In the genomic region with DNA sequence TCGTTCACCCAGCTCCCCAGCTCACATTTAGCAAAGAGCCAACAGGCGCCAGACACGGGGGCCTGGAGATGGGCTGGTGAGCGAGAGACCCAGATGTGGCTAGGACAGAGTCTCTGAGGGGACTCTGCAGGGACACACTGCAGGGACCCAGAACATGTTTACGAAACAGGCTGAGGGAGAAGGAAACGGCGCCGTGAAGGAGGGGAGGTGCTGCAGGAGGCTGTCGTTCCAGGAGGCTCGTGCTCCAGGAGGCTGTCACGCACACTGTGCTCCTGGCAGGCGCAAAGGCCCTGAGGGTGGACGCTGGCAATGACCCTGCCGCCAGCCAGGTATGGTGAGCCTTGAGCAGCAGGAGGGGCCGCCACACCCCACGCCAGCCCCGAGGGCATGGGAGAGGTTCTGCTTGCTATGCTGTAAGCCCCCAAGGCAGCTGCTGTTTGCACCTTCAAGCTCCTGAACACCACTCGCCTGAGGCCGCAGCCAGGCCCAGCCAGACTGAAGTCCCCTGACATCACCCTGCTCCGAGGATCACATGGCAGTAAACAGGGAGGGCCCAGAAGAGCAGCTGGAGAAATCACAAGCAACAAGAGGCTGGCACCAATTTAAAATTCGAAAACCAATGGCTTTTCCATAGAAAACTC, we compare ENCODE assay signal across 10 cellular contexts. TPM values are rescaled to one million over a fixed set of nuclear protein-coding genes. Genes with fewer than 3 reads are reported as not detected.
DNase-seq lines count a peak whose midpoint lies in the region; ATAC-seq and TF ChIP-seq lines count a peak whose summit lies in the region.
"Had no signal": no experiment of that assay in that cellular context is flagged by ENCODE, and none has a peak within 500 bp of the region (broad histone marks: within the 10 kb centered on the region; RNA-seq: fewer than 3 reads in every experiment).

No MANE protein-coding gene starts in this region.

- ATAC-seq in body of pancreas (no peak), HG03571 (IDR thresholded peaks at IDR 0.05; ENCODE audit: unreplicated experiment) (no peak)
- ATAC-seq: HCT116 had no signal

- H3K4me3 ChIP-seq in body of pancreas (no peak overlapping the region), tibial artery (no peak overlapping the region)

- H3K36me3 ChIP-seq in body of pancreas (replicated peaks in 1 of 2; ENCODE audit: insufficient read depth in 1 of 2, low read depth in 2 of 2) (no peaks in the 10 kb centered on the region), tibial artery (no peaks in the 10 kb centered on the region)

- in situ Hi-C loops in GM13976 (cut with MboI; ENCODE audit: low sequenced_read_pairs, unreplicated experiment) = no loop called here

- H3K4me1 ChIP-seq in body of pancreas (no peaks in the 10 kb centered on the region), tibial artery (peaks cover 0 to 8% (median 6%) of the 10 kb centered on the region in 4 donors)

- H3K27ac ChIP-seq in body of pancreas (no peak overlapping the region), tibial artery (no peak overlapping the region)

- DNase-seq in activated gamma-delta T cell treated with Interleukin-2 at 50 U/mL for 16 hours (peak; percentile 3), activated gamma-delta T cell (lab: John Stamatoyannopoulos, UW) (no peak), body of pancreas (peak; percentile 1 to 7 (median 6)), mesenteric fat pad (ENCODE audit: low spot score) (peak; percentile 80), tibial artery (peak; percentile 16 to 59), GM13976 (ENCODE audit: low spot score) (no peak)
- DNase-seq in stimulated activated CD8-positive, alpha-beta memory T cell treated with anti-CD3 and anti-CD28 coated beads, Interleukin-4, amount 100 ng/mL, for 48 hours = no peak

- intact Hi-C loops in body of pancreas (cut with DNase I) = no loop called here
- intact Hi-C loops in tibial artery (cut with DNase I; ENCODE audit: low total_unique reads) = no loop called here

- TF ChIP-seq CTCF in body of pancreas (IDR thresholded peaks at IDR 0.05) (no peak), tibial artery (IDR thresholded peaks at IDR 0.05) (no peak), GM13976 (IDR thresholded peaks at IDR 0.05; ENCODE audit: borderline replicate concordance, control extremely low read depth, extremely low read depth, insufficient read depth, missing control alignments) (no peak)

- no peak for TF ChIP-seq POLR2A in body of pancreas (IDR thresholded peaks at IDR 0.05)

- WGBS in body of pancreas, 2 donors = 72 to 88% methylated on average over 16 to 21 of the region's 21 CpGs

- no peaks in the 10 kb centered on the region for H3K9me3 ChIP-seq in body of pancreas
- H3K9me3 ChIP-seq in tibial artery = no peaks in the 10 kb centered on the region

- H3K27me3 ChIP-seq in body of pancreas = no peaks in the 10 kb centered on the region
- H3K27me3 ChIP-seq in tibial artery = no peaks in the 10 kb centered on the region

RNA-seq across cellular contexts. Expression of a gene that starts 27.3 kb away (rescaled TPM):
- total RNA-seq in body of pancreas = 10 to 100 TPM; 19.7 to 19.8 TPM
- total RNA-seq in mesenteric fat pad = 19.2 TPM

RNA-seq across cellular contexts. Expression of a gene that starts 48.2 kb away (rescaled TPM):
- total RNA-seq in body of pancreas (10 to 100 TPM in 1 of 2 donors, 1 to 10 TPM in 1; 9.6 to 25.1 TPM), mesenteric fat pad (6.3 TPM)

RNA-seq across cellular contexts. Expression of a gene that starts 50.8 kb away (rescaled TPM):
- total RNA-seq in body of pancreas (10 to 100 TPM; 34.8 to 42.2 TPM), mesenteric fat pad (29.8 TPM)

RNA-seq across cellular contexts. Expression of a gene that starts 55.8 kb away (rescaled TPM):
- not detected for total RNA-seq in body of pancreas
- not detected for total RNA-seq in mesenteric fat pad
- total RNA-seq: endothelial cell of umbilical vein had no signal

Comparison
In these comparisons a context has a peak if more than half of its experiments do, and no peak if none do; other contexts are left out.
1. DNase-seq: peak in activated gamma-delta T cell treated with Interleukin-2 at 50 U/mL for 16 hours (single experiment), body of pancreas (4 of 4), mesenteric fat pad (single experiment) and tibial artery (2 of 2); none in activated gamma-delta T cell (single experiment), GM13976 (single experiment) and stimulated activated CD8-positive, alpha-beta memory T cell treated with anti-CD3 and anti-CD28 coated beads, Interleukin-4, amount 100 ng/mL, for 48 hours (single experiment).